1 cellular context compared by ENCODE assay signal in genomic region chr7:95472521-95473160, GRCh38.
TF ChIP-seq lines count a peak whose summit lies in the region.

No MANE protein-coding gene starts in this region.

TF ChIP-seq in HepG2, 621 proteins besides CTCF, POLR2A, EP300 and RAD21 (continued from another document):
- TF ChIP-seq, protein P1, sequence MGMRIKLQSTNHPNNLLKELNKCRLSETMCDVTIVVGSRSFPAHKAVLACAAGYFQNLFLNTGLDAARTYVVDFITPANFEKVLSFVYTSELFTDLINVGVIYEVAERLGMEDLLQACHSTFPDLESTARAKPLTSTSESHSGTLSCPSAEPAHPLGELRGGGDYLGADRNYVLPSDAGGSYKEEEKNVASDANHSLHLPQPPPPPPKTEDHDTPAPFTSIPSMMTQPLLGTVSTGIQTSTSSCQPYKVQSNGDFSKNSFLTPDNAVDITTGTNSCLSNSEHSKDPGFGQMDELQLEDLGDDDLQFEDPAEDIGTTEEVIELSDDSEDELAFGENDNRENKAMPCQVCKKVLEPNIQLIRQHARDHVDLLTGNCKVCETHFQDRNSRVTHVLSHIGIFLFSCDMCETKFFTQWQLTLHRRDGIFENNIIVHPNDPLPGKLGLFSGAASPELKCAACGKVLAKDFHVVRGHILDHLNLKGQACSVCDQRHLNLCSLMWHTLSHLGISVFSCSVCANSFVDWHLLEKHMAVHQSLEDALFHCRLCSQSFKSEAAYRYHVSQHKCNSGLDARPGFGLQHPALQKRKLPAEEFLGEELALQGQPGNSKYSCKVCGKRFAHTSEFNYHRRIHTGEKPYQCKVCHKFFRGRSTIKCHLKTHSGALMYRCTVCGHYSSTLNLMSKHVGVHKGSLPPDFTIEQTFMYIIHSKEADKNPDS (CRISPR knock-in tag; IDR thresholded peaks at IDR 0.05) = no peak
- TF ChIP-seq PLRG1 (conservative IDR thresholded peaks at IDR 0.05) = no peak
- no peak for TF ChIP-seq ZNF432 (CRISPR knock-in tag; IDR thresholded peaks at IDR 0.05; ENCODE audit: borderline replicate concordance)
